Comparison of ENCODE assay signal across 8 cellular contexts in the genomic region with DNA sequence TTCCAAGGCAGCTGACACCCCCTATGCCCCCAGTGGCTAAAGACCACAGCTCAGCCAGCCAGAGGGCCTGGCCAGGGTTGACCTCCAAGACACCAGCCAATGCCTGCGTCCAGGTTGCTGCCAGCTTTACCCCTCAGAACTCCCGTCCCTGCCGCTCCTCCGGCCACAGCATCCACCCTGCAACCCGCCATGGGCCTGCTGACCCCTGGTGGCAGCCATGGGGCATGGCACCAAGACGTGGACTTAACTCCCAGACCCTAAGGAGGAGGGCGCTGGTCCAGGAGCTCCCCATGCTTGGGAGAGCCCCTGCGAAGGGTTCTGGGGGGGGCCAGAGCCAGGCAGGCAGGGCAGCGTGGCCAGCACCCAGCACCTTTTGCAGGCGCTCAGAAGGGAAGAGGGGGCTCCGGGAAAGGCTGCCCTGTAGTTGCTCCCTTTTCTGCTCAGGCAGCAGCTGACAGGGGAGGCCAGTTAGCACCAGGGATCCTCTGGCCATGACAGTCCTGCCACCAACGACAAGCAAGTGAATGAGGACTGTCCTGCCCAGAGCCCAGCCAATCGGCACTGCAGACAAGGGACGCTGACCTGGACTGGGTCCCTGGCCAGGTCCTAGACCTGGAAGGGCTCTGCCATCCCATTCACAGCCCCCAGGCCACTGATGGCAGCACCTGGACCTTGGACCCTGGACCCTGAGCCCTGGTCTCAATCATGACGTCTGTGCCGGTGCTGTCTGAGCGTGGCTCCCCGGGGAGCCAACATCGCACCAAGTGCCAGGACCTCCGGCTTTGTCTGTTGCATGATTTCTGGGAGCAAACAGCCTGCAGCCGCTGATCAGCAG.
A peak's percentile ranks its signal among the peaks of the same experiment; 100 is the strongest.
DNase-seq lines count a peak whose midpoint lies in the region; ATAC-seq, FAIRE-seq and TF ChIP-seq lines count a peak whose summit lies in the region.

No MANE protein-coding gene starts in this region.

- H3K27ac ChIP-seq in KMS-11 (no peak overlapping the region), SK-N-SH (ENCODE audit: low read depth in 2 of 2, low read length in 1 of 2) (no peak overlapping the region; a peak in 1 of 4 replicates), psoas muscle (no peak overlapping the region), aorta (ENCODE audit: low read depth in 1 of 2, low read length in 2 of 2) (no peak overlapping the region)

- no peaks in the 10 kb centered on the region for H3K9me3 Mint-ChIP-seq in activated naive CD4-positive, alpha-beta T cell treated with anti-CD3 and anti-CD28 coated beads, Interleukin-2, amount 10 ng/mL, durations not matched to agents 7 days and 5 days

- TF ChIP-seq POLR2A in GM12892 (IDR thresholded peaks at IDR 0.05; ENCODE audit: low read depth, low read length): no peak

- ATAC-seq in Right ventricle myocardium superior (ENCODE audit: poor library complexity): peak; percentile 91
- ATAC-seq in psoas muscle: peak; percentile 53 to 78 (median 64)
- peak; percentile 73 for ATAC-seq in aorta (ENCODE audit: low FRiP score)

- peak; percentile 90 for TF ChIP-seq CTCF in KMS-11 (conservative IDR thresholded peaks at IDR 0.05; ENCODE audit: low read depth, low read length)
- peak; percentile 41 for TF ChIP-seq CTCF in SK-N-SH (IDR thresholded peaks at IDR 0.05)
- TF ChIP-seq CTCF in psoas muscle (IDR thresholded peaks at IDR 0.05): peak; percentile 76

- H2AFZ ChIP-seq in KMS-11 (ENCODE audit: low read depth) (no peak overlapping the region), SK-N-SH (ENCODE audit: low read depth) (no peak overlapping the region)

- H3K9me3 ChIP-seq in SK-N-SH (no peaks in the 10 kb centered on the region), psoas muscle (no peaks in the 10 kb centered on the region), aorta (ENCODE audit: control insufficient read depth, low read length) (no peaks in the 10 kb centered on the region)

- H3K9me2 ChIP-seq in SK-N-SH: no peaks in the 10 kb centered on the region

- CTCF ChIA-PET in SK-N-SH (lab: Yijun Ruan, JAX): interaction anchor here (0.5 to 8.4 kb wide), 103 partner anchors 8 to 1134 kb away, joined by 3 to 138 read pairs (median 4); a partner anchor contains a TSS
- CTCF ChIA-PET in activated naive CD4-positive, alpha-beta T cell treated with anti-CD3 and anti-CD28 coated beads, Interleukin-2, amount 10 ng/mL, durations not matched to agents 7 days and 5 days (lab: Charles Lee): interaction anchor here (1.0 to 2.6 kb wide), 9 partner anchors 16 to 1090 kb away, joined by 3 to 13 read pairs (median 4); no protein-coding TSS in a partner anchor

- DNase-seq in A172 (ENCODE audit: low spot score) (peak; percentile 33), GM12892 (ENCODE audit: insufficient read length) (peak; percentile 90), SK-N-SH (peak; percentile 92), Right ventricle myocardium superior (peak; percentile 71), psoas muscle (peak; percentile 62 to 70), aorta (peak; percentile 63 to 85)
- peak; percentile 65 for DNase-seq in activated naive CD4-positive, alpha-beta T cell treated with anti-CD3 and anti-CD28 coated beads, Interleukin-2, amount 10 ng/mL, durations not matched to agents 7 days and 5 days

- H3K4me1 ChIP-seq in KMS-11 (ENCODE audit: low read depth, poor library complexity, severe bottlenecking) (no peaks in the 10 kb centered on the region), SK-N-SH (ENCODE audit: control insufficient read depth in 1 of 2, insufficient read depth in 2 of 2, low read depth in 1 of 2, low read length in 1 of 2) (peaks cover 0 to 25% of the 10 kb centered on the region in 2 experiments; a peak in 1 of 4 replicates), psoas muscle (no peaks in the 10 kb centered on the region), aorta (ENCODE audit: control insufficient read depth in 1 of 2, insufficient read depth in 2 of 2, low read length in 2 of 2) (no peaks in the 10 kb centered on the region)

- H3K79me2 ChIP-seq in KMS-11 (ENCODE audit: insufficient read depth, low read depth) (no peaks in the 10 kb centered on the region), SK-N-SH (ENCODE audit: insufficient read depth) (no peaks in the 10 kb centered on the region)

- no peaks in the 10 kb centered on the region for H3K4me1 Mint-ChIP-seq in activated naive CD4-positive, alpha-beta T cell treated with anti-CD3 and anti-CD28 coated beads, Interleukin-2, amount 10 ng/mL, durations not matched to agents 7 days and 5 days

- H3K9ac ChIP-seq in KMS-11 (no peak overlapping the region), SK-N-SH (no peak overlapping the region)

- TF ChIP-seq EP300 in SK-N-SH (IDR thresholded peaks at IDR 0.05; ENCODE audit: borderline replicate concordance in 1 of 2, low read depth in 1 of 2, low read length in 1 of 2): no peak

- TF ChIP-seq RAD21 in SK-N-SH (IDR thresholded peaks at IDR 0.05; ENCODE audit: low read length): peak; percentile 91

- POLR2A ChIA-PET in SK-N-SH (lab: Yijun Ruan, JAX): interaction anchor here (0.6 to 1.7 kb wide), 3 partner anchors 236 to 1090 kb away, joined by 3 to 5 read pairs (median 3); no protein-coding TSS in a partner anchor

- peaks cover 11% of the 10 kb centered on the region for H3K27me3 Mint-ChIP-seq in activated naive CD4-positive, alpha-beta T cell treated with anti-CD3 and anti-CD28 coated beads, Interleukin-2, amount 10 ng/mL, durations not matched to agents 7 days and 5 days

- H3K36me3 ChIP-seq in KMS-11 (ENCODE audit: insufficient read depth) (no peaks in the 10 kb centered on the region), SK-N-SH (replicated peaks in 1 of 2; ENCODE audit: control insufficient read depth in 1 of 2, insufficient read depth in 2 of 2, low read length in 1 of 2) (no peaks in the 10 kb centered on the region), psoas muscle (ENCODE audit: insufficient read depth in 1 of 2, low read depth in 1 of 2) (no peaks in the 10 kb centered on the region), aorta (ENCODE audit: control insufficient read depth in 1 of 2, insufficient read depth in 2 of 2, low read length in 1 of 2) (no peaks in the 10 kb centered on the region)

- H3K27me3 ChIP-seq in KMS-11 (ENCODE audit: insufficient read depth, low read depth) (peaks cover 42% of the 10 kb centered on the region), SK-N-SH (ENCODE audit: insufficient read depth) (no peaks in the 10 kb centered on the region), psoas muscle (ENCODE audit: insufficient read depth in 3 of 3, low read length in 2 of 3) (peaks cover 0 to 36% (median 9%) of the 10 kb centered on the region in 3 donors), aorta (ENCODE audit: control insufficient read depth in 1 of 2, insufficient read depth in 2 of 2, low read length in 1 of 2) (no peaks in the 10 kb centered on the region)

- H3K4me3 Mint-ChIP-seq in activated naive CD4-positive, alpha-beta T cell treated with anti-CD3 and anti-CD28 coated beads, Interleukin-2, amount 10 ng/mL, durations not matched to agents 7 days and 5 days: no peak overlapping the region

- H3K4me2 ChIP-seq in KMS-11 (no peak overlapping the region), SK-N-SH (no peak overlapping the region)

- peak; percentile 70 for FAIRE-seq in GM12892 (lab: Jason Lieb, UNC)

- H3F3A ChIP-seq in SK-N-SH (replicated peaks; ENCODE audit: insufficient read depth): no peaks in the 10 kb centered on the region

- H3K36me3 Mint-ChIP-seq in activated naive CD4-positive, alpha-beta T cell treated with anti-CD3 and anti-CD28 coated beads, Interleukin-2, amount 10 ng/mL, durations not matched to agents 7 days and 5 days: no peaks in the 10 kb centered on the region

- intact Hi-C loops in Right ventricle myocardium superior (cut with DNase I): loop anchor here (5.0 to 10.0 kb wide), 2 partner anchors 109 to 1831 kb away; no protein-coding TSS in a partner anchor
- intact Hi-C loops in psoas muscle (cut with DNase I): loop anchor here (5.0 to 10.0 kb wide), 3 partner anchors 231 to 1831 kb away; no protein-coding TSS in a partner anchor
- intact Hi-C loops in aorta (cut with DNase I): loop anchor here in 1 of 2 donors (5.0 kb wide), 1 partner anchor 234 kb away; no protein-coding TSS in a partner anchor

- H4K20me1 ChIP-seq in KMS-11 (ENCODE audit: insufficient read depth) (no peaks in the 10 kb centered on the region), SK-N-SH (ENCODE audit: insufficient read depth) (no peaks in the 10 kb centered on the region)

- WGBS in SK-N-SH (ENCODE audit: low lambda C conversion rate): 28% methylated on average over 6 of the region's 21 CpGs
- 25 to 35% (median 31%) methylated on average over 20 to 21 of the region's 21 CpGs for WGBS in psoas muscle, 3 donors
- WGBS in aorta, 2 donors: 27% methylated on average over 21 of the region's 21 CpGs

- H3K4me3 ChIP-seq in KMS-11 (IDR thresholded peaks at IDR 0.05; ENCODE audit: insufficient read depth, low read depth, low read length) (no peak overlapping the region), SK-N-SH (ENCODE audit: low read depth in 2 of 2, low read length in 1 of 2) (no peak overlapping the region; a peak in 1 of 4 replicates), psoas muscle (no peak overlapping the region), aorta (ENCODE audit: low read length in 2 of 2) (no peak overlapping the region)

- H3K27ac Mint-ChIP-seq in activated naive CD4-positive, alpha-beta T cell treated with anti-CD3 and anti-CD28 coated beads, Interleukin-2, amount 10 ng/mL, durations not matched to agents 7 days and 5 days: no peak overlapping the region

TF ChIP-seq in SK-N-SH, 30 proteins besides CTCF, POLR2A, EP300 and RAD21 (continues in another document):
- TF ChIP-seq FOXM1 (IDR thresholded peaks at IDR 0.05; ENCODE audit: low read depth): no peak
- no peak for TF ChIP-seq TCF12 (IDR thresholded peaks at IDR 0.05)
- TF ChIP-seq CHD2 (IDR thresholded peaks at IDR 0.05; ENCODE audit: low read length, partially characterized antibody): peak; percentile 15

Comparison
In these comparisons a context has a peak if more than half of its experiments do, and no peak if none do; other contexts are left out.
1. DNase-seq: peak in every context shown above with its lines; median percentile 92 in SK-N-SH; 90 in GM12892; 74 in aorta; 71 in Right ventricle myocardium superior; 66 in psoas muscle; 65 in activated naive CD4-positive, alpha-beta T cell treated with anti-CD3 and anti-CD28 coated beads, Interleukin-2, amount 10 ng/mL, durations not matched to agents 7 days and 5 days; 33 in A172.